1 cellular context compared by ENCODE assay signal in genomic region chr19:43455321-43456113, GRCh38.
TF ChIP-seq lines count a peak whose summit lies in the region.

No MANE protein-coding gene starts in this region.

TF ChIP-seq in K562, 482 proteins besides CTCF, POLR2A, EP300 and RAD21:
- TF ChIP-seq ZNF695 (CRISPR knock-in tag; IDR thresholded peaks at IDR 0.05): no peak
- TF ChIP-seq PBX2 (CRISPR knock-in tag; IDR thresholded peaks at IDR 0.05; ENCODE audit: low read depth): no peak
- TF ChIP-seq PBX2 (tag; conservative IDR thresholded peaks at IDR 0.05; ENCODE audit: low read depth): peak; percentile 38; the same call in 1 of the 2 replicates
- no peak for TF ChIP-seq SLC30A9 (CRISPR knock-in tag; IDR thresholded peaks at IDR 0.05)
TF ChIP-seq in K562: peak in this region for 1.
